In the genomic region with DNA sequence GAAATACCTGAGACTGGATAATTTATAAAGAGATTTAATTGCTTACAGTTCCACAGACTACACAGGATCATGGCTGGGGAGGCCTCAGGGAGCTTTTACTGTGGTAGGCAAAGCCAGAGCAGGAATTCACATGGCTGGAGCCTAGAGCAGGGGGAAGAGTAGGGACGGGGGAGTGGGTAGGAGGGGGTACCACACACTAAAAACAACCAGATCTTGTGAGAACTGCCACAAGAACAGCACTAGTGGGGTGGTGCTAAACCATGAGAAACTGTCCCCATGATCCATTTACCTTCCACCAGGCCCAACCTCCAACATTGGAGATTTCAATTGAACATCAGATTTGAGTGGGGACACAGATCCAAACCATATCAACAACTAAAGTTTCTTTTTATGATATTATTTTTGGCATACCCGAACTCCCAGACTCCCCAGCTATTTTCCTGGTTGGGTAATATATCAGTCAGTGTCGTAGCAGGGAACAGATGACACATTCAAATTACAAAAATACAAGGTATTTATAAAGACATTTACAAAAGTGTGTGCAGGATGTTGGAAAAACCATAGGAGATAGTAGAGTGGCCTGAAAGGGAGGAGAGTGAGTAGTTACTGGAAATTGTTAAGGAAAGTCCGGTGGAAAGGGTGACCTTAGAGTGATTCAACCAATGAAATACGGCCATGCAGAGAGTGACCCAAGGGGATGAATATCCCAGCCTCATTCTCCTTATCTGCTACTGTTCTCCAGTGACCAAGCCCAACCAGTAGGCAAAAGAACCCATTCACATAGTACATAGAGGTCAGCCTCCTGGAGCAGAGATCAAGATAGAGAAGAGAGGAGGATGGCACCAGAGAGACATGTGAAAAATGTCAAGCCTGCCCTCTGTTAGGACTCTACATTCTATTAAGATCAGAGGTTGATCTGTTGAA, we compare ENCODE assay signal across 17 cellular contexts. TPM values are rescaled to one million over a fixed set of nuclear protein-coding genes. Genes with fewer than 3 reads are reported as not detected.
DNase-seq lines count a peak whose midpoint lies in the region; ATAC-seq and TF ChIP-seq lines count a peak whose summit lies in the region.
"Had no signal": no experiment of that assay in that cellular context is flagged by ENCODE, and none has a peak within 500 bp of the region (broad histone marks: within the 10 kb centered on the region; RNA-seq: fewer than 3 reads in every experiment).

No MANE protein-coding gene starts in this region.

- H3K27me3 ChIP-seq in body of pancreas: no peaks in the 10 kb centered on the region
- H3K27me3 ChIP-seq: ascending aorta, upper lobe of left lung had no signal

- TF ChIP-seq CTCF in brain (conservative IDR thresholded peaks at IDR 0.05) (no peak), body of pancreas (IDR thresholded peaks at IDR 0.05) (no peak)

- no peak overlapping the region for H3K4me3 Mint-ChIP-seq in activated naive CD4-positive, alpha-beta T cell treated with anti-CD3 and anti-CD28 coated beads, Interleukin-2, amount 10 ng/mL, durations not matched to agents 7 days and 5 days
- H3K4me3 Mint-ChIP-seq in brain: no peak overlapping the region
- no peak overlapping the region for H3K4me3 Mint-ChIP-seq in stimulated activated naive B cell treated with anti-CD40 and anti-IgM and Interleukin-4, amounts not matched to agents 10 μg/mL and 1 μg/mL and 100 μg/mL, for 72 hours

- H3K27ac Mint-ChIP-seq in activated naive CD4-positive, alpha-beta T cell treated with anti-CD3 and anti-CD28 coated beads, Interleukin-2, amount 10 ng/mL, durations not matched to agents 7 days and 5 days: peak overlapping the region; percentile 31
- H3K27ac Mint-ChIP-seq in brain: peak overlapping the region in 3 of 5 experiments; percentile 0 to 79 (median 62)
- peak overlapping the region; percentile 33 for H3K27ac Mint-ChIP-seq in stimulated activated naive B cell treated with anti-CD40 and anti-IgM and Interleukin-4, amounts not matched to agents 10 μg/mL and 1 μg/mL and 100 μg/mL, for 72 hours

- TF ChIP-seq POLR2A in body of pancreas (IDR thresholded peaks at IDR 0.05): no peak

- H3K4me3 ChIP-seq in body of pancreas: no peak overlapping the region
- H3K4me3 ChIP-seq: ascending aorta, upper lobe of left lung had no signal

- H3K4me1 Mint-ChIP-seq in activated naive CD4-positive, alpha-beta T cell treated with anti-CD3 and anti-CD28 coated beads, Interleukin-2, amount 10 ng/mL, durations not matched to agents 7 days and 5 days: peaks cover 10% of the 10 kb centered on the region
- H3K4me1 Mint-ChIP-seq in brain: peaks cover 36% of the 10 kb centered on the region
- peaks cover 23% of the 10 kb centered on the region in 2 donors for H3K4me1 Mint-ChIP-seq in stimulated activated naive B cell treated with anti-CD40 and anti-IgM and Interleukin-4, amounts not matched to agents 10 μg/mL and 1 μg/mL and 100 μg/mL, for 72 hours

- intact Hi-C loops in body of pancreas (cut with DNase I): no loop called here

- 80 to 82% methylated on average over 5 of the region's 5 CpGs for WGBS in body of pancreas, 2 donors

- H3K27ac ChIP-seq in body of pancreas: no peak overlapping the region
- H3K27ac ChIP-seq: ascending aorta, parathyroid adenoma, upper lobe of left lung had no signal

- H3K9me3 ChIP-seq in body of pancreas: no peaks in the 10 kb centered on the region
- H3K9me3 ChIP-seq: ascending aorta, upper lobe of left lung had no signal

- H3K4me1 ChIP-seq in body of pancreas: no peaks in the 10 kb centered on the region
- H3K4me1 ChIP-seq: ascending aorta had no signal

- peak in 1 of 2 donors; percentile 22 for ATAC-seq in stimulated activated naive B cell treated with anti-CD40 and anti-IgM and Interleukin-4, amounts not matched to agents 10 μg/mL and 1 μg/mL and 100 μg/mL, for 72 hours (replicated peaks)
- no peak for ATAC-seq in HG03354 (IDR thresholded peaks at IDR 0.05; ENCODE audit: poor library complexity, severe bottlenecking, unreplicated experiment)
- no peak for ATAC-seq in body of pancreas

- no peak for DNase-seq in activated naive CD4-positive, alpha-beta T cell treated with anti-CD3 and anti-CD28 coated beads, Interleukin-2, amount 10 ng/mL, durations not matched to agents 7 days and 5 days
- DNase-seq in activated naive CD4-positive, alpha-beta T cell treated with anti-CD3 and anti-CD28 coated beads, Interleukin-2, amount 50 U/mL, for 16 hours: no peak
- peak; percentile 22 for DNase-seq in HT1080 (ENCODE audit: low read depth)
- no peak for DNase-seq in stimulated activated naive B cell treated with anti-CD40 and anti-IgM and Interleukin-4, amounts not matched to agents 10 μg/mL and 1 μg/mL and 100 μg/mL, for 72 hours
- DNase-seq in body of pancreas: no peak
- DNase-seq in D341Med (ENCODE audit: low spot score): no peak
- DNase-seq: activated CD4-positive, CD25-positive, alpha-beta regulatory T cell; activated T-cell treated with anti-CD3 and anti-CD28 coated beads, Interleukin-2, amount 50 U/mL, for 1 hour; effector CD8-positive, alpha-beta T cell; midbrain; NCI-H2107; NK-92 treated with Interleukin-12 subunit alpha and Interleukin-12 subunit beta, amount 100 ng/mL, for 24 hours; upper lobe of left lung had no signal

- CTCF ChIA-PET in activated naive CD4-positive, alpha-beta T cell treated with anti-CD3 and anti-CD28 coated beads, Interleukin-2, amount 10 ng/mL, durations not matched to agents 7 days and 5 days (lab: Charles Lee): no interaction called here

- H3K36me3 ChIP-seq in body of pancreas (replicated peaks in 1 of 2; ENCODE audit: insufficient read depth in 1 of 2, low read depth in 2 of 2): peaks cover 0 to 7% of the 10 kb centered on the region in 2 donors

- H3K36me3 Mint-ChIP-seq in activated naive CD4-positive, alpha-beta T cell treated with anti-CD3 and anti-CD28 coated beads, Interleukin-2, amount 10 ng/mL, durations not matched to agents 7 days and 5 days: peaks cover 38% of the 10 kb centered on the region
- peaks cover 59% of the 10 kb centered on the region for H3K36me3 Mint-ChIP-seq in brain
- H3K36me3 Mint-ChIP-seq in stimulated activated naive B cell treated with anti-CD40 and anti-IgM and Interleukin-4, amounts not matched to agents 10 μg/mL and 1 μg/mL and 100 μg/mL, for 72 hours: peaks cover 43 to 71% of the 10 kb centered on the region in 2 donors

- no peaks in the 10 kb centered on the region for H3K27me3 Mint-ChIP-seq in activated naive CD4-positive, alpha-beta T cell treated with anti-CD3 and anti-CD28 coated beads, Interleukin-2, amount 10 ng/mL, durations not matched to agents 7 days and 5 days
- no peaks in the 10 kb centered on the region for H3K27me3 Mint-ChIP-seq in brain
- no peaks in the 10 kb centered on the region for H3K27me3 Mint-ChIP-seq in stimulated activated naive B cell treated with anti-CD40 and anti-IgM and Interleukin-4, amounts not matched to agents 10 μg/mL and 1 μg/mL and 100 μg/mL, for 72 hours

- no peaks in the 10 kb centered on the region for H3K9me3 Mint-ChIP-seq in activated naive CD4-positive, alpha-beta T cell treated with anti-CD3 and anti-CD28 coated beads, Interleukin-2, amount 10 ng/mL, durations not matched to agents 7 days and 5 days
- H3K9me3 Mint-ChIP-seq in brain: no peaks in the 10 kb centered on the region
- no peaks in the 10 kb centered on the region for H3K9me3 Mint-ChIP-seq in stimulated activated naive B cell treated with anti-CD40 and anti-IgM and Interleukin-4, amounts not matched to agents 10 μg/mL and 1 μg/mL and 100 μg/mL, for 72 hours

RNA-seq across cellular contexts. Expression of gene RPL37A, which starts 8.8 kb away (rescaled TPM):
- total RNA-seq in HT1080 (2014; rRNA removed; shearing (Covaris generic)): 2,842 and 5,277 TPM in 2 replicates
- 1,886 and 2,167 TPM in 2 replicates for polyA plus RNA-seq in HT1080 (2015; cell fraction: cytosol; rRNA removed)
- 570 and 587 TPM in 2 replicates for polyA plus RNA-seq in HT1080 (2015; cell fraction: nucleus; rRNA removed)
- polyA plus RNA-seq in brain (ENCODE audit: insufficient read depth, low read depth, low replicate concordance): 6,566 TPM
- 1,000 to 10,000 TPM in 1 of 2 donors, 100 to 1,000 TPM in 1; 452 to 1,069 TPM for total RNA-seq in body of pancreas
